ENCODE assay signal across 26 cellular contexts in genomic region chr4:20995015-20995414, GRCh38.
"Had no signal": no experiment of that assay in that cellular context is flagged by ENCODE, and none has a peak within 500 bp of the region (broad histone marks: within the 10 kb centered on the region; RNA-seq: fewer than 3 reads in every experiment).

No MANE protein-coding gene starts in this region.

- H3K27ac ChIP-seq: RWPE1 had no signal

- H3K4me2 ChIP-seq: SK-N-SH had no signal

- H3K9me3 ChIP-seq: SK-N-SH had no signal

- H3K9ac ChIP-seq: SK-N-SH had no signal

- DNase-seq: IMR-90; KBM-7; MV-4-11; NCI-H1092; NCI-H1105 treated with DMSO at 0.1 percent for 48 hours; NCI-H1417 treated with DMSO at 0.1 percent for 48 hours; NCI-H146; NCI-H1694 treated with DMSO at 0.1 percent for 48 hours; NCI-H1930; NCI-H2081; NCI-H2107; NCI-H2171 treated with DMSO at 0.1 percent for 48 hours; NCI-H226; NCI-H446; NCI-H510A; NCI-H524 treated with DMSO at 0.1 percent for 48 hours; NCI-H69; NCI-H774; NK-92 treated with Interleukin-12 subunit alpha and Interleukin-12 subunit beta, amount 100 ng/mL, for 24 hours; PC-3; SHP77; SK-N-SH; SW 1271; T-cell had no signal

- ATAC-seq: Panc1, PC-3, T-cell had no signal

- H3K9me2 ChIP-seq: SK-N-SH had no signal
